26 cellular contexts compared by ENCODE assay signal in genomic region chr3:122919291-122919610, GRCh38.
"Had no signal": no experiment of that assay in that cellular context is flagged by ENCODE, and none has a peak within 500 bp of the region (broad histone marks: within the 10 kb centered on the region; RNA-seq: fewer than 3 reads in every experiment).

No MANE protein-coding gene starts in this region.

- H3K27ac ChIP-seq: adrenal gland, body of pancreas, colonic mucosa, dorsolateral prefrontal cortex, heart left ventricle had no signal

- H3K27me3 ChIP-seq: body of pancreas had no signal

- ATAC-seq: activated CD4-positive, alpha-beta T cell treated with anti-CD3 and anti-CD28 coated beads for 36 hours; activated CD8-positive, alpha-beta memory T cell treated with anti-CD3 and anti-CD28 coated beads, Interleukin-2, amount 10 ng/mL, durations not matched to agents 7 days and 5 days; activated CD8-positive, alpha-beta T cell treated with anti-CD3 and anti-CD28 coated beads, Interleukin-2, amount 10 ng/mL, durations not matched to agents 7 days and 5 days; activated naive CD8-positive, alpha-beta T cell treated with anti-CD3 and anti-CD28 coated beads, Interleukin-2, amount 50 U/mL, for 24 hours; body of pancreas; esophagus mucosa; heart left ventricle had no signal

- H3K4me1 ChIP-seq: colonic mucosa had no signal

- H3K36me3 ChIP-seq: adrenal gland, colonic mucosa, heart left ventricle had no signal

- DNase-seq: activated CD4-positive, alpha-beta memory T cell treated with anti-CD3 and anti-CD28 coated beads for 36 hours; activated CD4-positive, alpha-beta T cell treated with anti-CD3 and anti-CD28 coated beads for 36 hours; activated CD4-positive, alpha-beta T cell treated with anti-CD3 and anti-CD28 coated beads, Interleukin-2, amount 10 ng/mL, durations not matched to agents 24 days and 14 days; activated CD4-positive, CD25-positive, alpha-beta regulatory T cell; activated CD4-positive, CD25-positive, alpha-beta regulatory T cell treated with anti-CD3 and anti-CD28 coated beads, Interleukin-2, amount 50 U/mL, for 72 hours; activated CD8-positive, alpha-beta memory T cell treated with anti-CD3 and anti-CD28 coated beads, Interleukin-2, amount 10 ng/mL, durations not matched to agents 7 days and 5 days; activated CD8-positive, alpha-beta memory T cell treated with anti-CD3 and anti-CD28 coated beads, Interleukin-2, amount 50 U/mL, for 4 hours; activated CD8-positive, alpha-beta T cell treated with anti-CD3 and anti-CD28 coated beads, Interleukin-2, amount 10 ng/mL, durations not matched to agents 7 days and 5 days; activated effector memory CD4-positive, alpha-beta T cell treated with anti-CD3 and anti-CD28 coated beads, Interleukin-2, amount 50 U/mL, for 16 hours; activated naive CD4-positive, alpha-beta T cell treated with anti-CD3 and anti-CD28 coated beads for 36 hours; activated naive CD8-positive, alpha-beta T cell treated with anti-CD3 and anti-CD28 coated beads for 36 hours; activated naive CD8-positive, alpha-beta T cell treated with anti-CD3 and anti-CD28 coated beads, Interleukin-2, amount 50 U/mL, for 24 hours; activated T-cell treated with anti-CD3 and anti-CD28 coated beads, Interleukin-2, amount 50 U/mL, for 1 hour; activated T-cell treated with anti-CD3 and anti-CD28 coated beads, Interleukin-2, amount 50 U/mL, for 48 hours; adrenal gland; amygdala; body of pancreas; central memory CD4-positive, alpha-beta T cell; cerebellar nuclear complex; colonic mucosa; dorsolateral prefrontal cortex; effector memory CD4-positive, alpha-beta T cell; glutamatergic neuron; heart left ventricle; T-helper 2 cell had no signal

- H3K4me3 ChIP-seq: adrenal gland, body of pancreas, colonic mucosa, dorsolateral prefrontal cortex, heart left ventricle had no signal

- H3K9me3 ChIP-seq: adrenal gland, body of pancreas, colonic mucosa, heart left ventricle had no signal
